ENCODE assay signal across 8 cellular contexts in genomic region chr19:5903502-5904301, GRCh38. TPM values are rescaled to one million over a fixed set of nuclear protein-coding genes. Genes with fewer than 3 reads are reported as not detected.
A peak's percentile ranks its signal among the peaks of the same experiment; 100 is the strongest.
DNase-seq lines count a peak whose midpoint lies in the region; ATAC-seq and TF ChIP-seq lines count a peak whose summit lies in the region.

TSS of gene NDUFA11 (minus strand) at chr19:5903790. CDS start at chr19:5903708, 82 bp downstream.

- CTCF ChIA-PET in A673 (lab: Charles Lee) (interaction anchor here (0.6 to 2.0 kb wide), 3 partner anchors 64 to 1225 kb away, joined by 3 to 16 read pairs (median 4); partner anchors contain the start of gene NRTN), mammary epithelial cell (lab: Charles Lee; ENCODE audit: low non-redundant PET) (interaction anchor here (0.6 kb wide), 3 partner anchors 64 to 206 kb away, joined by 3 to 7 read pairs (median 5); no protein-coding TSS in a partner anchor)

- dilution Hi-C loops in mammary epithelial cell (cut with HindIII; ENCODE audit: low sequenced_read_pairs), result no loop called here

- POLR2A ChIA-PET in A673 (lab: Charles Lee; ENCODE audit: low non-redundant PET), result interaction anchor here (0.5 to 1.3 kb wide), 7 partner anchors 76 to 1781 kb away, joined by 3 to 22 read pairs (median 6); no protein-coding TSS in a partner anchor

- H3K27ac ChIP-seq in A673 (ENCODE audit: low read depth, low read length, poor library complexity, severe bottlenecking), result peak within 1 kb of the TSS; percentile 96
- peak within 1 kb of the TSS; percentile 92 for H3K27ac ChIP-seq in WERI-Rb-1
- peak within 1 kb of the TSS; percentile 90 for H3K27ac ChIP-seq in mammary epithelial cell (ENCODE audit: insufficient read depth, low read depth, low read length)

- H3K79me2 ChIP-seq in mammary epithelial cell (ENCODE audit: insufficient read depth, low read length), result peaks cover 43% of the 10 kb centered on the region

- in situ Hi-C loops in mammary epithelial cell (cut with MboI; ENCODE audit: low sequenced_read_pairs in 2 of 2), result loop anchor here in 1 of 2 donors (10.0 kb wide), 1 partner anchor 99 kb away; the partner anchor contains the start of gene NRTN

- H3K27me3 ChIP-seq in A673 (replicated peaks; ENCODE audit: insufficient read depth, low read depth, low read length, poor library complexity) (no peaks in the 10 kb centered on the region), WERI-Rb-1 (ENCODE audit: insufficient read depth, low read depth, severe bottlenecking) (no peaks in the 10 kb centered on the region), mammary epithelial cell (ENCODE audit: insufficient read depth, low read length) (no peaks in the 10 kb centered on the region)

- H3K9ac ChIP-seq in mammary epithelial cell (ENCODE audit: insufficient read depth, low read length), result peak within 1 kb of the TSS; percentile 97

- DNase-seq in A673 (ENCODE audit: low spot score), result peak; percentile 97
- DNase-seq in NCI-H2227 (lab: John Stamatoyannopoulos, UW; ENCODE audit: unreplicated experiment), result peak; percentile 95
- peak; percentile 97 for DNase-seq in WERI-Rb-1
- DNase-seq in mammary epithelial cell, result no peak
- peak; percentile 92 for DNase-seq in inferior parietal cortex (ENCODE audit: extremely low spot score)
- DNase-seq in stimulated activated CD4-positive, alpha-beta T cell treated with anti-CD3 and anti-CD28 coated beads, Interleukin-12 subunit alpha, Interleukin-12 subunit beta, amount 100 ng/mL, for 4 hours, result peak; percentile 99

- H3K4me1 ChIP-seq in A673 (ENCODE audit: insufficient read depth, low read length, poor library complexity, severe bottlenecking) (peaks cover 8% of the 10 kb centered on the region), mammary epithelial cell (ENCODE audit: insufficient read depth, low read length) (peaks cover 4% of the 10 kb centered on the region)

- peak within 1 kb of the TSS; percentile 96 for H2AFZ ChIP-seq in mammary epithelial cell (ENCODE audit: low read depth, low read length)

- H3K36me3 ChIP-seq in A673 (ENCODE audit: insufficient read depth, low read length, poor library complexity, severe bottlenecking) (peaks cover 4% of the 10 kb centered on the region), WERI-Rb-1 (peaks cover 26% of the 10 kb centered on the region), mammary epithelial cell (ENCODE audit: insufficient read depth, low read length) (no peaks in the 10 kb centered on the region)

- intact Hi-C loops in A673 (cut with micrococcal nuclease; ENCODE audit: unreplicated experiment) (no loop called here), mammary epithelial cell (cut with micrococcal nuclease) (loop anchor here (1.0 to 5.0 kb wide), 4 partner anchors 61 to 281 kb away; partner anchors contain the start of genes SAFB and SAFB2)

- H3K9me3 ChIP-seq in A673 (ENCODE audit: low read depth, low read length, poor library complexity, severe bottlenecking) (no peaks in the 10 kb centered on the region), WERI-Rb-1 (ENCODE audit: severe bottlenecking) (no peaks in the 10 kb centered on the region), mammary epithelial cell (replicated peaks; ENCODE audit: insufficient read depth, low read length) (no peaks in the 10 kb centered on the region)

- BruUV-seq in A673 (replicated peaks; lab: Mats Ljungman, UMichigan), result no TSS peak
- TSS peak; percentile 25 for BruUV-seq in mammary epithelial cell (replicated peaks; lab: Mats Ljungman, UMichigan)

- no peaks in the 10 kb centered on the region for H4K20me1 ChIP-seq in mammary epithelial cell (ENCODE audit: insufficient read depth, low read length)

- H3K4me3 ChIP-seq in A673 (ENCODE audit: low read depth, low read length, poor library complexity, severe bottlenecking) (peak within 1 kb of the TSS; percentile 95), WERI-Rb-1 (ENCODE audit: low read depth, low read length) (peak within 1 kb of the TSS; percentile 100), mammary epithelial cell (replicated peaks in 1 of 3; ENCODE audit: insufficient read depth in 1 of 3, low read depth in 2 of 3, low read length in 3 of 3) (peak within 1 kb of the TSS; percentile 70 to 82 (median 78))

- ATAC-seq in GM18909 (IDR thresholded peaks at IDR 0.05; ENCODE audit: poor library complexity, unreplicated experiment) (peak; percentile 33), HG03159 (IDR thresholded peaks at IDR 0.05; ENCODE audit: unreplicated experiment) (peak; percentile 35)

- TF ChIP-seq CTCF in A673 (conservative IDR thresholded peaks at IDR 0.05; ENCODE audit: low read depth, low read length), result no peak
- TF ChIP-seq CTCF in WERI-Rb-1 (IDR thresholded peaks at IDR 0.05; ENCODE audit: low read depth, low read length), result no peak
- no peak for TF ChIP-seq CTCF in mammary epithelial cell (conservative IDR thresholded peaks at IDR 0.05 in 1 of 2, IDR thresholded peaks at IDR 0.05 in 1 of 2; ENCODE audit: extremely low read depth in 1 of 2, insufficient read depth in 1 of 2, low read depth in 1 of 2, low read length in 2 of 2)

- H3K4me2 ChIP-seq in mammary epithelial cell (ENCODE audit: insufficient read depth, low read depth, low read length), result peak within 1 kb of the TSS; percentile 86

- under 1% methylated on average over 24 of the region's 66 CpGs for WGBS in mammary epithelial cell (ENCODE audit: low coverage, missing lambda C conversion rate)

RNA-seq across cellular contexts. Expression of gene NDUFA11, which starts in this region (rescaled TPM):
- total RNA-seq in A673 (2021) (290 and 298 TPM in 2 replicates), mammary epithelial cell (100 to 1,000 TPM; 223 to 257 TPM)
- 522 TPM for polyA plus RNA-seq in mammary epithelial cell
- 25.0 TPM for polyA minus RNA-seq in mammary epithelial cell
